Comparison of ENCODE assay signal across 8 cellular contexts in genomic region chr22:50304528-50305392, GRCh38. TPM values are rescaled to one million over a fixed set of nuclear protein-coding genes. Genes with fewer than 3 reads are reported as not detected.
DNase-seq lines count a peak whose midpoint lies in the region; ATAC-seq and TF ChIP-seq lines count a peak whose summit lies in the region.

No MANE protein-coding gene starts in this region.

- H3K9ac ChIP-seq in OCI-LY3 (ENCODE audit: low read length) (peak overlapping the region; percentile 95), parathyroid adenoma (no peak overlapping the region)

- no peak overlapping the region for H3K4me3 Mint-ChIP-seq in activated CD4-positive, alpha-beta memory T cell treated with anti-CD3 and anti-CD28 coated beads for 36 hours
- H3K4me3 Mint-ChIP-seq in immature natural killer cell: peak overlapping the region in 1 of 5 donors; percentile 6

- CTCF ChIA-PET in activated CD4-positive, alpha-beta memory T cell treated with anti-CD3 and anti-CD28 coated beads for 36 hours (lab: Charles Lee): interaction anchor here (1.1 to 1.2 kb wide), 2 partner anchors 29 to 64 kb away, joined by 3 read pairs; no protein-coding TSS in a partner anchor

- H3K27ac ChIP-seq in OCI-LY3 (ENCODE audit: low read length) (peak overlapping the region; percentile 92), esophagus (ENCODE audit: low read depth in 2 of 2, low read length in 1 of 2) (peak overlapping the region; percentile 92 to 98), parathyroid adenoma (peak overlapping the region; percentile 95)

- H4K20me1 ChIP-seq in OCI-LY3 (ENCODE audit: insufficient read depth, low read length): peaks cover 32% of the 10 kb centered on the region

- H3K4me3 ChIP-seq in OCI-LY3 (ENCODE audit: low read length) (peak overlapping the region; percentile 86), esophagus (ENCODE audit: low read depth in 1 of 2, low read length in 2 of 2) (peak overlapping the region; percentile 92 to 96), parathyroid adenoma (ENCODE audit: low read depth, low read length) (no peak overlapping the region)

- TF ChIP-seq CTCF in OCI-LY3 (IDR thresholded peaks at IDR 0.05; ENCODE audit: low read depth, low read length) (no peak), parathyroid adenoma (IDR thresholded peaks at IDR 0.05) (no peak)

- POLR2A ChIA-PET in activated CD4-positive, alpha-beta memory T cell treated with anti-CD3 and anti-CD28 coated beads for 36 hours (lab: Charles Lee): no interaction called here

- H3K36me3 ChIP-seq in OCI-LY3 (replicated peaks; ENCODE audit: low read depth, low read length): no peaks in the 10 kb centered on the region
- peaks cover 0 to 15% of the 10 kb centered on the region in 2 donors for H3K36me3 ChIP-seq in esophagus (ENCODE audit: control insufficient read depth in 2 of 2, insufficient read depth in 2 of 2, low read length in 1 of 2)
- H3K36me3 ChIP-seq in parathyroid adenoma (ENCODE audit: control insufficient read depth, insufficient read depth, low read length): no peaks in the 10 kb centered on the region

- H3K9me3 ChIP-seq in OCI-LY3 (ENCODE audit: insufficient read depth, low read length): no peaks in the 10 kb centered on the region
- H3K9me3 ChIP-seq in esophagus (ENCODE audit: control insufficient read depth in 2 of 2, insufficient read depth in 1 of 2, low read depth in 1 of 2, low read length in 1 of 2): no peaks in the 10 kb centered on the region
- H3K9me3 ChIP-seq in parathyroid adenoma (ENCODE audit: control insufficient read depth, low read length): no peaks in the 10 kb centered on the region

- H3K79me2 ChIP-seq in OCI-LY3 (ENCODE audit: low read length): peaks cover 71% of the 10 kb centered on the region
- H3K79me2 ChIP-seq in parathyroid adenoma: peaks cover 26% of the 10 kb centered on the region

- H3K27ac Mint-ChIP-seq in activated CD4-positive, alpha-beta memory T cell treated with anti-CD3 and anti-CD28 coated beads for 36 hours: no peak overlapping the region
- H3K27ac Mint-ChIP-seq in immature natural killer cell: no peak overlapping the region

- peaks cover 43% of the 10 kb centered on the region for H3K4me1 ChIP-seq in OCI-LY3 (ENCODE audit: low read length)
- H3K4me1 ChIP-seq in esophagus (ENCODE audit: control insufficient read depth in 2 of 2, insufficient read depth in 2 of 2, low read length in 1 of 2): peaks cover 36 to 56% of the 10 kb centered on the region in 2 donors
- H3K4me1 ChIP-seq in parathyroid adenoma: peaks cover 23% of the 10 kb centered on the region

- DNase-seq in DMS 273 treated with DMSO at 0.1 percent for 48 hours (lab: John Stamatoyannopoulos, UW) (peak; percentile 86), NCI-H128 (lab: John Stamatoyannopoulos, UW; ENCODE audit: unreplicated experiment) (no peak), immature natural killer cell (no peak)
- DNase-seq in activated CD4-positive, alpha-beta memory T cell treated with anti-CD3 and anti-CD28 coated beads for 36 hours: no peak

- H3K36me3 Mint-ChIP-seq in activated CD4-positive, alpha-beta memory T cell treated with anti-CD3 and anti-CD28 coated beads for 36 hours: no peaks in the 10 kb centered on the region
- no peaks in the 10 kb centered on the region for H3K36me3 Mint-ChIP-seq in immature natural killer cell

- H3K4me2 ChIP-seq in OCI-LY3 (ENCODE audit: low read length) (peak overlapping the region; percentile 90), parathyroid adenoma (ENCODE audit: low read length) (peak overlapping the region; percentile 94)

- peaks cover 6% of the 10 kb centered on the region for H3K4me1 Mint-ChIP-seq in activated CD4-positive, alpha-beta memory T cell treated with anti-CD3 and anti-CD28 coated beads for 36 hours (ENCODE audit: low read depth)
- peaks cover 0 to 3% of the 10 kb centered on the region in 2 donors for H3K4me1 Mint-ChIP-seq in immature natural killer cell

- intact Hi-C loops in activated CD4-positive, alpha-beta memory T cell treated with anti-CD3 and anti-CD28 coated beads for 36 hours (cut with micrococcal nuclease): no loop called here

- ATAC-seq in GM18511 (IDR thresholded peaks at IDR 0.05; ENCODE audit: unreplicated experiment): no peak

- H3K27me3 ChIP-seq in OCI-LY3 (ENCODE audit: low read depth, low read length) (no peaks in the 10 kb centered on the region), esophagus (ENCODE audit: control insufficient read depth in 1 of 2, insufficient read depth in 2 of 2, low read length in 2 of 2) (no peaks in the 10 kb centered on the region), parathyroid adenoma (ENCODE audit: control insufficient read depth, insufficient read depth, low read length) (no peaks in the 10 kb centered on the region)

- H3K27me3 Mint-ChIP-seq in activated CD4-positive, alpha-beta memory T cell treated with anti-CD3 and anti-CD28 coated beads for 36 hours: peaks cover 17% of the 10 kb centered on the region
- peaks cover 2 to 6% (median 3%) of the 10 kb centered on the region in 3 donors for H3K27me3 Mint-ChIP-seq in immature natural killer cell (ENCODE audit: low read depth in 3 of 3)

- H2AFZ ChIP-seq in OCI-LY3 (ENCODE audit: low read depth, low read length) (no peak overlapping the region), parathyroid adenoma (no peak overlapping the region)

- WGBS in esophagus, 2 donors: 24 to 35% methylated on average over 22 of the region's 22 CpGs

- no peaks in the 10 kb centered on the region for H3K9me3 Mint-ChIP-seq in activated CD4-positive, alpha-beta memory T cell treated with anti-CD3 and anti-CD28 coated beads for 36 hours
- H3K9me3 Mint-ChIP-seq in immature natural killer cell: no peaks in the 10 kb centered on the region

RNA-seq across cellular contexts. Expression of gene PLXNB2, which starts 2.7 kb away (rescaled TPM):
- polyA plus RNA-seq in esophagus: 100 to 1,000 TPM; 107 to 186 TPM
- total RNA-seq in activated CD4-positive, alpha-beta memory T cell treated with anti-CD3 and anti-CD28 coated beads for 36 hours: 1 to 10 TPM; 6.3 to 8.3 TPM
- polyA plus RNA-seq in immature natural killer cell: 1 to 10 TPM in 2 of 3 donors, not detected in 1; 1.1 to 1.6 TPM

RNA-seq across cellular contexts. Expression of gene DENND6B, which starts 22.1 kb away (rescaled TPM):
- 1 to 10 TPM; 2.4 to 6.8 TPM for polyA plus RNA-seq in esophagus
- 1 to 10 TPM; 3.5 to 3.6 TPM for total RNA-seq in activated CD4-positive, alpha-beta memory T cell treated with anti-CD3 and anti-CD28 coated beads for 36 hours
- under 1 TPM in 2 of 3 donors, not detected in 1; 0.23 to 0.34 TPM for polyA plus RNA-seq in immature natural killer cell

RNA-seq across cellular contexts. Expression of gene MAPK11, which starts 34.6 kb away (rescaled TPM):
- polyA plus RNA-seq in esophagus: 1 to 10 TPM; 5.4 to 6.1 TPM
- 10 to 100 TPM; 23.1 to 24.6 TPM for total RNA-seq in activated CD4-positive, alpha-beta memory T cell treated with anti-CD3 and anti-CD28 coated beads for 36 hours
- polyA plus RNA-seq in immature natural killer cell: under 1 TPM in 2 of 3 donors, not detected in 1; 0.12 to 0.22 TPM

RNA-seq across cellular contexts. Expression of gene PPP6R2, which starts 38.4 kb away (rescaled TPM):
- 10 to 100 TPM; 30.2 to 38.2 TPM for polyA plus RNA-seq in esophagus
- total RNA-seq in activated CD4-positive, alpha-beta memory T cell treated with anti-CD3 and anti-CD28 coated beads for 36 hours: 10 to 100 TPM; 41.2 to 41.7 TPM
- polyA plus RNA-seq in immature natural killer cell: 10 to 100 TPM; 13.5 to 43.5 (median 19.6) TPM

RNA-seq across cellular contexts. Expression of gene MAPK12, which starts 43.3 kb away (rescaled TPM):
- polyA plus RNA-seq in esophagus: 1 to 10 TPM; 3.0 to 3.4 TPM
- 1 to 10 TPM; 9.1 to 9.7 TPM for total RNA-seq in activated CD4-positive, alpha-beta memory T cell treated with anti-CD3 and anti-CD28 coated beads for 36 hours
- polyA plus RNA-seq in immature natural killer cell: under 1 TPM in 2 of 3 donors, not detected in 1; 0.13 to 0.31 TPM

Comparison
In these comparisons a context has a peak if more than half of its experiments do, and no peak if none do; other contexts are left out.
1. RNA of gene PLXNB2, which starts 2.7 kb away (polyA plus RNA-seq): 107 to 186 TPM in esophagus; 1.1 to 1.6 TPM in immature natural killer cell; every median in the first group is over 10 times any median in the second.
2. RNA of gene MAPK11, which starts 34.6 kb away (polyA plus RNA-seq): 5.4 to 6.1 TPM in esophagus; 0.12 to 0.22 TPM in immature natural killer cell; every median in the first group is over 4 times any median in the second.
3. Peak in every context shown above with its lines, with median percentiles within 50 percentile points of each other: H3K27ac ChIP-seq.